Comparison of ENCODE assay signal across 8 cellular contexts in genomic region chr19:54201980-54202379, GRCh38. TPM values are rescaled to one million over a fixed set of nuclear protein-coding genes. Genes with fewer than 3 reads are reported as not detected.
A peak's percentile ranks its signal among the peaks of the same experiment; 100 is the strongest.
DNase-seq lines count a peak whose midpoint lies in the region; ATAC-seq and TF ChIP-seq lines count a peak whose summit lies in the region.

No MANE protein-coding gene starts in this region.

- TF ChIP-seq CTCF in CD14-positive monocyte (IDR thresholded peaks at IDR 0.05) (no peak), neural cell (IDR thresholded peaks at IDR 0.05; ENCODE audit: poor library complexity, severe bottlenecking) (no peak)

- DNase-seq in CD14-positive monocyte (ENCODE audit: low spot score) (no peak), NAMALWA (ENCODE audit: low spot score) (peak; percentile 46), NOMO-1 treated with DMSO at 0.1 percent for 48 hours (lab: John Stamatoyannopoulos, UW; ENCODE audit: unreplicated experiment) (no peak), NCI-H2196 (lab: John Stamatoyannopoulos, UW; ENCODE audit: unreplicated experiment) (no peak), midbrain (lab: John Stamatoyannopoulos, UW) (no peak)

- 86 to 89% methylated on average over 13 of the region's 13 CpGs for WGBS in ectodermal cell, 2 experiments

- no peak for TF ChIP-seq RAD21 in neural cell (conservative IDR thresholded peaks at IDR 0.05)

- peaks cover 32% of the 10 kb centered on the region for H3K4me1 ChIP-seq in ectodermal cell (ENCODE audit: control insufficient read depth, insufficient read depth, low read length)

- peak overlapping the region; percentile 99 to 100 (median 100) for H3K27ac Mint-ChIP-seq in CD14-positive monocyte

- H3K9me3 ChIP-seq in ectodermal cell (ENCODE audit: control insufficient read depth, low read length) = no peaks in the 10 kb centered on the region
- H3K9me3 ChIP-seq in neural cell (ENCODE audit: low read length) = no peaks in the 10 kb centered on the region

- peak overlapping the region; percentile 83 for H3K4me3 ChIP-seq in ectodermal cell (ENCODE audit: insufficient read depth, low read depth, low read length)
- peak overlapping the region; percentile 80 for H3K4me3 ChIP-seq in neural cell (ENCODE audit: low read length)

- H3K4me1 Mint-ChIP-seq in CD14-positive monocyte = peaks cover 58% of the 10 kb centered on the region

- ATAC-seq in GM18511 (IDR thresholded peaks at IDR 0.05; ENCODE audit: unreplicated experiment) = no peak

- H3F3A ChIP-seq in neural cell (ENCODE audit: insufficient read depth, low read length, poor library complexity, severe bottlenecking) = no peaks in the 10 kb centered on the region

- H3K4me3 Mint-ChIP-seq in CD14-positive monocyte = peak overlapping the region; percentile 100

- intact Hi-C loops in CD14-positive monocyte (cut with micrococcal nuclease) = loop anchor here in 1 of 2 donors (5.0 kb wide), 1 partner anchor 35 kb away; no protein-coding TSS in a partner anchor

- no peaks in the 10 kb centered on the region for H3K27me3 Mint-ChIP-seq in CD14-positive monocyte (ENCODE audit: low read depth in 3 of 3)

- TF ChIP-seq EP300 in neural cell (conservative IDR thresholded peaks at IDR 0.05; ENCODE audit: poor library complexity, severe bottlenecking) = no peak

- no peak overlapping the region for H2AFZ ChIP-seq in neural cell (ENCODE audit: low read depth, low read length)

- no peaks in the 10 kb centered on the region for H3K9me2 ChIP-seq in neural cell (ENCODE audit: insufficient read depth, low read length)

- no peaks in the 10 kb centered on the region for H3K27me3 ChIP-seq in ectodermal cell (ENCODE audit: control insufficient read depth, insufficient read depth, low read length, poor library complexity, severe bottlenecking)
- H3K27me3 ChIP-seq in neural cell (ENCODE audit: insufficient read depth, low read depth, low read length) = no peaks in the 10 kb centered on the region

- peaks cover 71 to 76% of the 10 kb centered on the region in 2 donors for H3K36me3 Mint-ChIP-seq in CD14-positive monocyte

- peak overlapping the region; percentile 86 for H3K9ac ChIP-seq in neural cell (ENCODE audit: low read length)

- peaks cover 0 to 4% (median 0%) of the 10 kb centered on the region in 7 donors for H3K9me3 Mint-ChIP-seq in CD14-positive monocyte

- H3K36me3 ChIP-seq in ectodermal cell (ENCODE audit: control insufficient read depth, insufficient read depth, low read length) = peaks cover 57% of the 10 kb centered on the region
- no peaks in the 10 kb centered on the region for H3K36me3 ChIP-seq in neural cell (ENCODE audit: insufficient read depth, low read length)

- H3K27ac ChIP-seq in ectodermal cell (ENCODE audit: insufficient read depth, low read depth, low read length, poor library complexity, severe bottlenecking) (no peak overlapping the region), neural cell (ENCODE audit: low read length) (no peak overlapping the region)

- H3K79me2 ChIP-seq in neural cell (replicated peaks; ENCODE audit: insufficient read depth, low read length) = peaks cover 48% of the 10 kb centered on the region

- H4K20me1 ChIP-seq in neural cell (ENCODE audit: insufficient read depth) = peaks cover 13% of the 10 kb centered on the region

- peak overlapping the region; percentile 87 for H3K4me2 ChIP-seq in neural cell (ENCODE audit: low read length)

TF ChIP-seq in neural cell, 6 proteins besides CTCF, POLR2A, EP300 and RAD21:
- TF ChIP-seq EZH2 (IDR thresholded peaks at IDR 0.05; ENCODE audit: borderline replicate concordance, insufficient read depth, low read length, poor library complexity, severe bottlenecking) (no peak), SMC3 (conservative IDR thresholded peaks at IDR 0.05; ENCODE audit: poor library complexity) (no peak), MXI1 (conservative IDR thresholded peaks at IDR 0.05; ENCODE audit: poor library complexity, severe bottlenecking) (no peak), REST (IDR thresholded peaks at IDR 0.05; ENCODE audit: borderline replicate concordance) (no peak), TAF1 (IDR thresholded peaks at IDR 0.05; ENCODE audit: low read depth) (no peak), POLR2AphosphoS5 (IDR thresholded peaks at IDR 0.05) (no peak)

RNA-seq across cellular contexts. Expression of gene RPS9, which starts 1.3 kb away (rescaled TPM):
- polyA plus RNA-seq in CD14-positive monocyte (100 to 1,000 TPM; 756 to 983 TPM), neural cell (1,693 and 1,965 TPM in 2 replicates)
- polyA plus RNA-seq in ectodermal cell (2013, experiment 1 of 4) = 2,252 TPM
- 2,212 TPM for polyA plus RNA-seq in ectodermal cell (2013, experiment 2 of 4)
- 1,886 TPM for polyA plus RNA-seq in ectodermal cell (2013, experiment 3 of 4)
- polyA plus RNA-seq in ectodermal cell (2013, experiment 4 of 4) = 1,991 TPM
- polyA minus RNA-seq in neural cell = 540 and 564 TPM in 2 replicates

RNA-seq across cellular contexts. Expression of gene TSEN34, which starts 10.9 kb away (rescaled TPM):
- 100 to 1,000 TPM; 109 to 125 TPM for polyA plus RNA-seq in CD14-positive monocyte
- 34.8 TPM for polyA plus RNA-seq in ectodermal cell (2013, experiment 1 of 4)
- 28.3 TPM for polyA plus RNA-seq in ectodermal cell (2013, experiment 2 of 4)
- polyA plus RNA-seq in ectodermal cell (2013, experiment 3 of 4) = 32.9 TPM
- 31.4 TPM for polyA plus RNA-seq in ectodermal cell (2013, experiment 4 of 4)
- 113 and 130 TPM in 2 replicates for polyA plus RNA-seq in neural cell
- 48.9 and 52.1 TPM in 2 replicates for polyA minus RNA-seq in neural cell

RNA-seq across cellular contexts. Expression of gene MBOAT7, which starts 12.6 kb away (rescaled TPM):
- polyA plus RNA-seq in CD14-positive monocyte (100 to 1,000 TPM in 1 of 2 donors, 10 to 100 TPM in 1; 84.0 to 115 TPM), neural cell (19.0 and 25.1 TPM in 2 replicates)
- polyA plus RNA-seq in ectodermal cell (2013, experiment 1 of 4) = 116 TPM
- polyA plus RNA-seq in ectodermal cell (2013, experiment 2 of 4) = 120 TPM
- 98.3 TPM for polyA plus RNA-seq in ectodermal cell (2013, experiment 3 of 4)
- 107 TPM for polyA plus RNA-seq in ectodermal cell (2013, experiment 4 of 4)
- 31.2 and 35.0 TPM in 2 replicates for polyA minus RNA-seq in neural cell

RNA-seq across cellular contexts. Expression of gene LILRB3, which starts 20.8 kb away (rescaled TPM):
- polyA plus RNA-seq in CD14-positive monocyte = 100 to 1,000 TPM in 1 of 2 donors, 10 to 100 TPM in 1; 62.9 to 104 TPM
- not detected for polyA plus RNA-seq in ectodermal cell (2013, experiment 1 of 4)
- polyA plus RNA-seq in ectodermal cell (2013, experiment 2 of 4) = 0.39 TPM
- polyA plus RNA-seq in ectodermal cell (2013, experiment 3 of 4) = not detected
- polyA plus RNA-seq in ectodermal cell (2013, experiment 4 of 4) = not detected
- not detected in 2 replicates for polyA plus RNA-seq in neural cell
- not detected in 2 replicates for polyA minus RNA-seq in neural cell

RNA-seq across cellular contexts. Expression of gene TMC4, which starts 29.0 kb away (rescaled TPM):
- polyA plus RNA-seq in CD14-positive monocyte (1 to 10 TPM; 1.5 to 2.5 TPM), neural cell (0.15 and 2.2 TPM in 2 replicates)
- not detected for polyA plus RNA-seq in ectodermal cell (2013, experiment 1 of 4)
- polyA plus RNA-seq in ectodermal cell (2013, experiment 2 of 4) = 0.41 TPM
- polyA plus RNA-seq in ectodermal cell (2013, experiment 3 of 4) = 0.96 TPM
- 0.61 TPM for polyA plus RNA-seq in ectodermal cell (2013, experiment 4 of 4)
- polyA minus RNA-seq in neural cell = 1.5 TPM in 1 of 2 replicates, not detected in the other
